ENCODE assay signal across 15 cellular contexts in genomic region chr19:4657262-4657661, GRCh38. TPM values are rescaled to one million over a fixed set of nuclear protein-coding genes. Genes with fewer than 3 reads are reported as not detected.
DNase-seq lines count a peak whose midpoint lies in the region; ATAC-seq lines count a peak whose summit lies in the region.
"Had no signal": no experiment of that assay in that cellular context is flagged by ENCODE, and none has a peak within 500 bp of the region (broad histone marks: within the 10 kb centered on the region; RNA-seq: fewer than 3 reads in every experiment).

No MANE protein-coding gene starts in this region.

- H3K27me3 ChIP-seq in MG63: no peaks in the 10 kb centered on the region

- peaks cover 12% of the 10 kb centered on the region for H3K4me1 Mint-ChIP-seq in activated CD4-positive, alpha-beta T cell treated with anti-CD3 and anti-CD28 coated beads, Interleukin-2, amount 10 ng/mL, durations not matched to agents 7 days and 5 days
- peaks cover 15% of the 10 kb centered on the region for H3K4me1 Mint-ChIP-seq in stimulated activated naive CD8-positive, alpha-beta T cell treated with anti-CD3 and anti-CD28 coated beads, Interleukin-15, amount 100 ng/mL, for 72 hours

- H3K36me3 Mint-ChIP-seq in activated CD4-positive, alpha-beta T cell treated with anti-CD3 and anti-CD28 coated beads, Interleukin-2, amount 10 ng/mL, durations not matched to agents 7 days and 5 days (ENCODE audit: low read depth): peaks cover 21% of the 10 kb centered on the region

- no peak for DNase-seq in activated CD4-positive, alpha-beta T cell treated with anti-CD3 and anti-CD28 coated beads, Interleukin-2, amount 10 ng/mL, durations not matched to agents 7 days and 5 days
- DNase-seq in activated CD4-positive, alpha-beta T cell treated with anti-CD3 and anti-CD28 coated beads, Interleukin-2, amount 50 U/mL, for 4 hours: no peak
- no peak for DNase-seq in stimulated activated naive CD8-positive, alpha-beta T cell treated with anti-CD3 and anti-CD28 coated beads, Interleukin-15, amount 100 ng/mL, for 72 hours
- DNase-seq in stimulated activated naive CD8-positive, alpha-beta T cell treated with anti-CD3 and anti-CD28 coated beads, Interleukin-15, Interleukin-2, amounts not matched to agents 100 U/mL and 50 U/mL, for 24 hours: no peak
- DNase-seq in islet precursor cell (peak; percentile 45), SW 1271 (lab: John Stamatoyannopoulos, UW) (no peak), MG63 (no peak), NCI-H2227 treated with DMSO at 0.1 percent for 48 hours (lab: John Stamatoyannopoulos, UW) (no peak)
- DNase-seq: Caco-2; CD8-positive, alpha-beta memory T cell; DND-41; GDM1; GM23248 had no signal

- H3K4me3 ChIP-seq in MG63: no peak overlapping the region
- H3K4me3 ChIP-seq: GM23248 had no signal

- CTCF ChIA-PET in activated CD4-positive, alpha-beta T cell treated with anti-CD3 and anti-CD28 coated beads, Interleukin-2, amount 10 ng/mL, durations not matched to agents 7 days and 5 days (lab: Charles Lee): interaction anchor here (1.6 kb wide), 1 partner anchor 54 kb away, joined by 3 read pairs; no protein-coding TSS in a partner anchor

- no peak for ATAC-seq in stimulated activated naive CD8-positive, alpha-beta T cell treated with anti-CD3 and anti-CD28 coated beads, Interleukin-15, amount 100 ng/mL, for 72 hours
- no peak for ATAC-seq in stimulated activated naive CD8-positive, alpha-beta T cell treated with anti-CD3 and anti-CD28 coated beads, Interleukin-15, Interleukin-2, amounts not matched to agents 100 U/mL and 50 U/mL, for 24 hours
- ATAC-seq: HCT116 had no signal

- H3K27me3 Mint-ChIP-seq in activated CD4-positive, alpha-beta T cell treated with anti-CD3 and anti-CD28 coated beads, Interleukin-2, amount 10 ng/mL, durations not matched to agents 7 days and 5 days: no peaks in the 10 kb centered on the region
- no peaks in the 10 kb centered on the region for H3K27me3 Mint-ChIP-seq in stimulated activated naive CD8-positive, alpha-beta T cell treated with anti-CD3 and anti-CD28 coated beads, Interleukin-15, amount 100 ng/mL, for 72 hours
- H3K27me3 Mint-ChIP-seq: CD8-positive, alpha-beta memory T cell had no signal

- POLR2A ChIA-PET in activated CD4-positive, alpha-beta T cell treated with anti-CD3 and anti-CD28 coated beads, Interleukin-2, amount 10 ng/mL, durations not matched to agents 7 days and 5 days (lab: Charles Lee): no interaction called here

- H3K4me3 Mint-ChIP-seq in activated CD4-positive, alpha-beta T cell treated with anti-CD3 and anti-CD28 coated beads, Interleukin-2, amount 10 ng/mL, durations not matched to agents 7 days and 5 days: no peak overlapping the region
- no peak overlapping the region for H3K4me3 Mint-ChIP-seq in stimulated activated naive CD8-positive, alpha-beta T cell treated with anti-CD3 and anti-CD28 coated beads, Interleukin-15, amount 100 ng/mL, for 72 hours
- H3K4me3 Mint-ChIP-seq: CD14-positive monocyte; CD8-positive, alpha-beta memory T cell had no signal

- H3K36me3 ChIP-seq in MG63: peaks cover 5% of the 10 kb centered on the region

- no peaks in the 10 kb centered on the region for H3K9me3 Mint-ChIP-seq in activated CD4-positive, alpha-beta T cell treated with anti-CD3 and anti-CD28 coated beads, Interleukin-2, amount 10 ng/mL, durations not matched to agents 7 days and 5 days
- no peaks in the 10 kb centered on the region for H3K9me3 Mint-ChIP-seq in stimulated activated naive CD8-positive, alpha-beta T cell treated with anti-CD3 and anti-CD28 coated beads, Interleukin-15, amount 100 ng/mL, for 72 hours
- H3K9me3 Mint-ChIP-seq: CD14-positive monocyte; CD8-positive, alpha-beta memory T cell had no signal

- peak overlapping the region; percentile 36 for H3K27ac Mint-ChIP-seq in activated CD4-positive, alpha-beta T cell treated with anti-CD3 and anti-CD28 coated beads, Interleukin-2, amount 10 ng/mL, durations not matched to agents 7 days and 5 days
- peak overlapping the region; percentile 25 to 48 for H3K27ac Mint-ChIP-seq in stimulated activated naive CD8-positive, alpha-beta T cell treated with anti-CD3 and anti-CD28 coated beads, Interleukin-15, amount 100 ng/mL, for 72 hours

- no peaks in the 10 kb centered on the region for H3K9me3 ChIP-seq in MG63
- H3K9me3 ChIP-seq: Caco-2 had no signal

RNA-seq across cellular contexts. Expression of gene MYDGF, which starts 12.9 kb away (rescaled TPM):
- total RNA-seq in activated CD4-positive, alpha-beta T cell treated with anti-CD3 and anti-CD28 coated beads, Interleukin-2, amount 10 ng/mL, durations not matched to agents 7 days and 5 days: 10 to 100 TPM; 36.2 to 45.3 TPM
- total RNA-seq in MG63 (2014; rRNA removed; shearing (Covaris generic); ENCODE audit: low replicate concordance): 161 and 252 TPM in 2 replicates

RNA-seq across cellular contexts. Expression of gene TNFAIP8L1, which starts 17.9 kb away (rescaled TPM):
- 10 to 100 TPM; 19.6 to 21.9 TPM for total RNA-seq in activated CD4-positive, alpha-beta T cell treated with anti-CD3 and anti-CD28 coated beads, Interleukin-2, amount 10 ng/mL, durations not matched to agents 7 days and 5 days
- 1.2 and 1.5 TPM in 2 replicates for total RNA-seq in MG63 (2014; rRNA removed; shearing (Covaris generic); ENCODE audit: low replicate concordance)
